ENCODE assay signal across 8 cellular contexts in the genomic region with DNA sequence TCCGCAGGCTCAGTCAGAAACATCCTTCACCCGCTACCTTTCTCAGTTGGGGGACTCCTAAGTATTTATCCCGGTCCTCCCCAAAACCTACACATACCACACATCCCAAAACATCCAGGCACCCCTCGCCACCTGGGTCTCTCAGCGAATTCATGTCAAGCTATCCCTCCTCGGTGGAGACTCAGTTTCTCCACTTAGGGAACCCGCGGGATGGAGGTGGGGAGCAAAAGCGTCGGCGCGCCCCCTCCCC. TPM values are rescaled to one million over a fixed set of nuclear protein-coding genes. Genes with fewer than 3 reads are reported as not detected.
DNase-seq lines count a peak whose midpoint lies in the region; ATAC-seq and TF ChIP-seq lines count a peak whose summit lies in the region.

No MANE protein-coding gene starts in this region.

- H3K36me3 ChIP-seq in GM23338 (ENCODE audit: insufficient read depth) (no peaks in the 10 kb centered on the region), fibroblast of lung (ENCODE audit: control insufficient read depth, insufficient read depth, low read length) (no peaks in the 10 kb centered on the region), sigmoid colon (no peaks in the 10 kb centered on the region)

- DNase-seq in GM23338 (ENCODE audit: low spot score), result no peak
- DNase-seq in RKO (ENCODE audit: low spot score), result peak; percentile 78
- no peak for DNase-seq in fibroblast of lung (ENCODE audit: low read depth in 2 of 2)
- no peak for DNase-seq in sigmoid colon
- DNase-seq in SHP77 (lab: John Stamatoyannopoulos, UW), result no peak
- DNase-seq in NOMO-1 (lab: John Stamatoyannopoulos, UW; ENCODE audit: unreplicated experiment in 2 of 2), result no peak

- H3K9ac ChIP-seq in fibroblast of lung (ENCODE audit: insufficient read depth, low read length), result peak overlapping the region; percentile 71

- intact Hi-C loops in sigmoid colon (cut with DNase I), result loop anchor here (2.0 to 5.0 kb wide), 2 partner anchors 51 to 65 kb away; partner anchors contain the start of genes ADAM15 and PMVK

- H3K4me1 ChIP-seq in GM23338 (ENCODE audit: insufficient read depth) (peaks cover 18% of the 10 kb centered on the region), fibroblast of lung (ENCODE audit: control insufficient read depth, extremely low read depth, insufficient read depth, low read length) (peaks cover 26% of the 10 kb centered on the region), sigmoid colon (peaks cover 0 to 44% (median 42%) of the 10 kb centered on the region in 4 donors)

- TF ChIP-seq EP300 in sigmoid colon (IDR thresholded peaks at IDR 0.05), result no peak

- H3F3A ChIP-seq in GM23338 (replicated peaks; ENCODE audit: low read depth), result peaks cover 16% of the 10 kb centered on the region

- H3K79me2 ChIP-seq in GM23338 (replicated peaks; ENCODE audit: insufficient read depth) (peaks cover 23% of the 10 kb centered on the region), fibroblast of lung (ENCODE audit: control insufficient read depth, insufficient read depth, low read length) (peaks cover 13% of the 10 kb centered on the region)

- peak overlapping the region; percentile 90 for H3K4me3 ChIP-seq in GM23338
- peak overlapping the region; percentile 57 to 86 (median 72) for H3K4me3 ChIP-seq in fibroblast of lung (replicated peaks in 1 of 4; ENCODE audit: control extremely low read depth in 1 of 4, insufficient read depth in 1 of 4, low read depth in 3 of 4, low read length in 4 of 4)
- H3K4me3 ChIP-seq in sigmoid colon, result peak overlapping the region; percentile 73 to 94 (median 81)

- no peaks in the 10 kb centered on the region for H3K9me3 Mint-ChIP-seq in GM23338

- no peak for TF ChIP-seq POLR2A in sigmoid colon (IDR thresholded peaks at IDR 0.05)

- 0 to 1% methylated on average over 12 of the region's 12 CpGs for WGBS in sigmoid colon, 2 donors

- H3K27ac Mint-ChIP-seq in GM23338, result peak overlapping the region; percentile 72; the same call in 1 of the 2 replicates

- H3K4me2 ChIP-seq in GM23338 (peak overlapping the region; percentile 90), fibroblast of lung (ENCODE audit: extremely low read depth, insufficient read depth, low read length) (peak overlapping the region; percentile 91)

- no peaks in the 10 kb centered on the region for H3K9me2 ChIP-seq in GM23338 (ENCODE audit: insufficient read depth)

- peaks cover 21% of the 10 kb centered on the region for H3K27me3 Mint-ChIP-seq in GM23338 (ENCODE audit: insufficient read depth, low read depth, poor library complexity)

- no peak for TF ChIP-seq CTCF in GM23338 (conservative IDR thresholded peaks at IDR 0.05; ENCODE audit: low read depth in 2 of 2)
- TF ChIP-seq CTCF in fibroblast of lung (conservative IDR thresholded peaks at IDR 0.05 in 1 of 2, IDR thresholded peaks at IDR 0.05 in 1 of 2; ENCODE audit: low read depth in 1 of 2, low read length in 2 of 2), result no peak
- no peak for TF ChIP-seq CTCF in sigmoid colon (IDR thresholded peaks at IDR 0.05)

- H2AFZ ChIP-seq in GM23338, result no peak overlapping the region
- peak overlapping the region; percentile 26 for H2AFZ ChIP-seq in fibroblast of lung (ENCODE audit: low read length)

- no peak for ATAC-seq in GM23338
- no peak for ATAC-seq in HG02973 (IDR thresholded peaks at IDR 0.05; ENCODE audit: unreplicated experiment)
- ATAC-seq in GM18519 (IDR thresholded peaks at IDR 0.05; ENCODE audit: low FRiP score, unreplicated experiment), result no peak

- H3K9me3 ChIP-seq in fibroblast of lung (ENCODE audit: control insufficient read depth, insufficient read depth, low read depth, low read length) (no peaks in the 10 kb centered on the region), sigmoid colon (no peaks in the 10 kb centered on the region)

- no peaks in the 10 kb centered on the region for H4K20me1 ChIP-seq in GM23338 (replicated peaks; ENCODE audit: insufficient read depth)
- H4K20me1 ChIP-seq in fibroblast of lung (ENCODE audit: control insufficient read depth, extremely low read depth, insufficient read depth, low read length), result no peaks in the 10 kb centered on the region

- H3K4me1 Mint-ChIP-seq in GM23338, result peaks cover 34% of the 10 kb centered on the region

- H3K27ac ChIP-seq in GM23338 (ENCODE audit: low read depth), result peak overlapping the region; percentile 95
- H3K27ac ChIP-seq in fibroblast of lung (ENCODE audit: insufficient read depth, low read length), result peak overlapping the region; percentile 80
- peak overlapping the region; percentile 96 to 99 (median 98) for H3K27ac ChIP-seq in sigmoid colon

- peak overlapping the region; percentile 79 for H3K4me3 Mint-ChIP-seq in GM23338

- H3K27me3 ChIP-seq in GM23338 (ENCODE audit: insufficient read depth) (no peaks in the 10 kb centered on the region), fibroblast of lung (ENCODE audit: control insufficient read depth, insufficient read depth, low read length) (no peaks in the 10 kb centered on the region), sigmoid colon (no peaks in the 10 kb centered on the region)

- H3K36me3 Mint-ChIP-seq in GM23338 (ENCODE audit: low read depth), result peaks cover 2% of the 10 kb centered on the region; the same call in 1 of the 3 replicates

TF ChIP-seq in GM23338, 12 proteins besides CTCF, POLR2A, EP300 and RAD21:
- TF ChIP-seq ZNF114 (CRISPR knock-in tag; IDR thresholded peaks at IDR 0.05), result no peak
- TF ChIP-seq STAT1 (IDR thresholded peaks at IDR 0.05; ENCODE audit: unreplicated experiment), result no peak
- TF ChIP-seq REST (IDR thresholded peaks at IDR 0.05; ENCODE audit: unreplicated experiment), result no peak
TF ChIP-seq in GM23338: peak in this region for 0.

RNA-seq across cellular contexts. Expression of gene ZBTB7B, which starts 1.2 kb away (rescaled TPM):
- total RNA-seq in GM23338 (2014; rRNA removed; shearing (Covaris generic)), result 19.3 and 32.6 TPM in 2 replicates
- 3.6 TPM in 2 replicates for polyA plus RNA-seq in GM23338 (2016; fragmentation: Nextera tagmentation; extraction: Ambion mirVana)
- 12.3 and 19.3 TPM in 2 replicates for total RNA-seq in fibroblast of lung
- polyA plus RNA-seq in fibroblast of lung, result 6.2 and 7.0 TPM in 2 replicates
- polyA plus RNA-seq in fibroblast of lung (2012), result 9.6 and 12.2 TPM in 2 replicates
- 10.7 and 11.5 TPM in 2 replicates for polyA minus RNA-seq in fibroblast of lung (ENCODE audit: low replicate concordance)
- 10 to 100 TPM; 24.4 to 35.3 (median 29.5) TPM for total RNA-seq in sigmoid colon
- 100 to 1,000 TPM in 2 of 3 donors, 10 to 100 TPM in 1; 71.5 to 342 (median 141) TPM for polyA plus RNA-seq in sigmoid colon

RNA-seq across cellular contexts. Expression of gene LENEP, which starts 8.0 kb away (rescaled TPM):
- total RNA-seq in GM23338 (2014; rRNA removed; shearing (Covaris generic)), result 1.5 and 1.6 TPM in 2 replicates
- polyA plus RNA-seq in GM23338 (2016; fragmentation: Nextera tagmentation; extraction: Ambion mirVana), result not detected in 2 replicates
- 0.26 TPM in 1 of 2 replicates, not detected in the other for total RNA-seq in fibroblast of lung
- not detected in 2 replicates for polyA plus RNA-seq in fibroblast of lung
- not detected in 2 replicates for polyA plus RNA-seq in fibroblast of lung (2012)
- polyA minus RNA-seq in fibroblast of lung (ENCODE audit: low replicate concordance), result not detected in 2 replicates
- total RNA-seq in sigmoid colon, result not detected
- under 1 TPM in 1 of 3 donors, not detected in 2; 0.39 TPM for polyA plus RNA-seq in sigmoid colon

RNA-seq across cellular contexts. Expression of gene FLAD1, which starts 18.2 kb away (rescaled TPM):
- total RNA-seq in GM23338 (2014; rRNA removed; shearing (Covaris generic)), result 71.4 and 75.0 TPM in 2 replicates
- polyA plus RNA-seq in GM23338 (2016; fragmentation: Nextera tagmentation; extraction: Ambion mirVana), result 72.8 and 74.5 TPM in 2 replicates
- total RNA-seq in fibroblast of lung, result 20.5 and 24.9 TPM in 2 replicates
- 11.8 and 20.1 TPM in 2 replicates for polyA plus RNA-seq in fibroblast of lung
- 21.2 and 31.5 TPM in 2 replicates for polyA plus RNA-seq in fibroblast of lung (2012)
- polyA minus RNA-seq in fibroblast of lung (ENCODE audit: low replicate concordance), result 25.3 and 47.5 TPM in 2 replicates
- total RNA-seq in sigmoid colon, result 10 to 100 TPM; 17.5 to 22.8 (median 18.5) TPM
- polyA plus RNA-seq in sigmoid colon, result 10 to 100 TPM; 24.6 to 36.5 (median 27.7) TPM

RNA-seq across cellular contexts. Expression of gene CKS1B, which starts 26.9 kb away (rescaled TPM):
- 296 and 392 TPM in 2 replicates for total RNA-seq in GM23338 (2014; rRNA removed; shearing (Covaris generic))
- polyA plus RNA-seq in GM23338 (2016; fragmentation: Nextera tagmentation; extraction: Ambion mirVana), result 562 and 617 TPM in 2 replicates
- total RNA-seq in fibroblast of lung, result 23.9 and 40.3 TPM in 2 replicates
- polyA plus RNA-seq in fibroblast of lung, result 55.4 and 176 TPM in 2 replicates
- 38.8 and 114 TPM in 2 replicates for polyA plus RNA-seq in fibroblast of lung (2012)
- polyA minus RNA-seq in fibroblast of lung (ENCODE audit: low replicate concordance), result 4.0 and 38.8 TPM in 2 replicates
- 10 to 100 TPM; 10.2 to 35.7 (median 25.7) TPM for total RNA-seq in sigmoid colon
- polyA plus RNA-seq in sigmoid colon, result 100 to 1,000 TPM in 1 of 3 donors, 10 to 100 TPM in 2; 73.3 to 104 (median 95.5) TPM

RNA-seq across cellular contexts. Expression of gene SHC1, which starts 30.8 kb away (rescaled TPM):
- total RNA-seq in GM23338 (2014; rRNA removed; shearing (Covaris generic)), result 196 and 211 TPM in 2 replicates
- polyA plus RNA-seq in GM23338 (2016; fragmentation: Nextera tagmentation; extraction: Ambion mirVana) (108 and 117 TPM in 2 replicates), fibroblast of lung (277 and 289 TPM in 2 replicates), sigmoid colon (10 to 100 TPM; 58.5 to 75.2 (median 63.1) TPM)
- total RNA-seq in fibroblast of lung (220 and 245 TPM in 2 replicates), sigmoid colon (10 to 100 TPM; 49.2 to 80.4 (median 57.0) TPM)
- polyA plus RNA-seq in fibroblast of lung (2012), result 261 and 301 TPM in 2 replicates
- 433 and 499 TPM in 2 replicates for polyA minus RNA-seq in fibroblast of lung (ENCODE audit: low replicate concordance)
